Comparison of ENCODE assay signal across 33 cellular contexts in genomic region chr7:143484059-143484458, GRCh38. TPM values are rescaled to one million over a fixed set of nuclear protein-coding genes. Genes with fewer than 3 reads are reported as not detected.
DNase-seq lines count a peak whose midpoint lies in the region; ATAC-seq and TF ChIP-seq lines count a peak whose summit lies in the region.
"Had no signal": no experiment of that assay in that cellular context is flagged by ENCODE, and none has a peak within 500 bp of the region (broad histone marks: within the 10 kb centered on the region; RNA-seq: fewer than 3 reads in every experiment).

No MANE protein-coding gene starts in this region.

- peak overlapping the region; percentile 1 for H3K27ac Mint-ChIP-seq in chondrocyte (ENCODE audit: unreplicated experiment)
- H3K27ac Mint-ChIP-seq in activated CD8-positive, alpha-beta T cell treated with anti-CD3 and anti-CD28 coated beads for 36 hours: no peak overlapping the region
- H3K27ac Mint-ChIP-seq: activated naive CD8-positive, alpha-beta T cell treated with anti-CD3 and anti-CD28 coated beads, Interleukin-2, amount 10 ng/mL, durations not matched to agents 7 days and 5 days; naive B cell; stimulated activated naive CD8-positive, alpha-beta T cell treated with anti-CD3 and anti-CD28 coated beads, Interleukin-15, amount 100 ng/mL, for 72 hours had no signal

- peaks cover 22% of the 10 kb centered on the region for H3K4me1 Mint-ChIP-seq in chondrocyte (ENCODE audit: low read depth)
- peaks cover 9% of the 10 kb centered on the region for H3K4me1 Mint-ChIP-seq in activated CD8-positive, alpha-beta T cell treated with anti-CD3 and anti-CD28 coated beads for 36 hours (ENCODE audit: low read depth)
- H3K4me1 Mint-ChIP-seq: naive B cell had no signal

- H3K27ac ChIP-seq in left lung (peak overlapping the region; percentile 14 to 69), gastrocnemius medialis (peak overlapping the region; percentile 4 to 45 (median 32))
- H3K27ac ChIP-seq: BLaER1, transverse colon had no signal

- H3K27me3 ChIP-seq in left lung (no peaks in the 10 kb centered on the region), gastrocnemius medialis (no peaks in the 10 kb centered on the region)
- H3K27me3 ChIP-seq: BLaER1, transverse colon had no signal

- H3K4me3 ChIP-seq in left lung (no peak overlapping the region), gastrocnemius medialis (no peak overlapping the region)
- H3K4me3 ChIP-seq: BLaER1, skin epidermis, transverse colon had no signal

- DNase-seq in EH (ENCODE audit: low read depth) (peak; percentile 46), chondrocyte (ENCODE audit: low spot score) (no peak), left lung (no peak), gastrocnemius medialis (no peak), GM10248 (ENCODE audit: extremely low spot score) (no peak)
- DNase-seq in activated CD8-positive, alpha-beta T cell treated with anti-CD3 and anti-CD28 coated beads for 36 hours: no peak
- DNase-seq: ACHN; activated CD4-positive, alpha-beta T cell treated with anti-CD3 and anti-CD28 coated beads for 1 hour; activated effector memory CD4-positive, alpha-beta T cell treated with anti-CD3 and anti-CD28 coated beads, Interleukin-2, amount 50 U/mL, for 16 hours; activated naive CD8-positive, alpha-beta T cell treated with anti-CD3 and anti-CD28 coated beads, Interleukin-2, amount 10 ng/mL, durations not matched to agents 7 days and 5 days; activated T-cell treated with anti-CD3 and anti-CD28 coated beads for 4 hours; cerebellar nuclear complex; COR-L47; GDM1; HCEC 1CT; KG1; mesendoderm; naive B cell; NCI-H1436; NCI-H2107; NCI-H446 treated with DMSO at 0.1 percent for 48 hours; nucleus accumbens; stimulated activated CD4-positive, alpha-beta T cell treated with anti-CD3 and anti-CD28 coated beads, Interleukin-1b, Interleukin-23, amount 100 ng/mL, for 48 hours; stimulated activated CD8-positive, alpha-beta memory T cell treated with anti-CD3 and anti-CD28 coated beads, Interleukin-4, amount 100 ng/mL, for 48 hours; stimulated activated naive CD8-positive, alpha-beta T cell treated with anti-CD3 and anti-CD28 coated beads, Interleukin-15, amount 100 ng/mL, for 72 hours; T-helper 2 cell; transverse colon had no signal

- intact Hi-C loops in left lung (cut with DNase I): no loop called here
- intact Hi-C loops in gastrocnemius medialis (cut with DNase I; ENCODE audit: low total_unique reads): no loop called here
- intact Hi-C loops in activated CD8-positive, alpha-beta T cell treated with anti-CD3 and anti-CD28 coated beads for 36 hours (cut with micrococcal nuclease): no loop called here

- TF ChIP-seq POLR2A in gastrocnemius medialis (IDR thresholded peaks at IDR 0.05): no peak

- H3K4me3 Mint-ChIP-seq in chondrocyte (ENCODE audit: unreplicated experiment): no peak overlapping the region
- H3K4me3 Mint-ChIP-seq in activated CD8-positive, alpha-beta T cell treated with anti-CD3 and anti-CD28 coated beads for 36 hours: no peak overlapping the region
- H3K4me3 Mint-ChIP-seq: activated naive CD8-positive, alpha-beta T cell treated with anti-CD3 and anti-CD28 coated beads, Interleukin-2, amount 10 ng/mL, durations not matched to agents 7 days and 5 days; naive B cell; stimulated activated naive CD8-positive, alpha-beta T cell treated with anti-CD3 and anti-CD28 coated beads, Interleukin-15, amount 100 ng/mL, for 72 hours had no signal

- TF ChIP-seq CTCF in chondrocyte (IDR thresholded peaks at IDR 0.05) (no peak), left lung (IDR thresholded peaks at IDR 0.05) (no peak), gastrocnemius medialis (IDR thresholded peaks at IDR 0.05 in 4 of 5, conservative IDR thresholded peaks at IDR 0.05 in 1 of 5) (no peak), GM10248 (IDR thresholded peaks at IDR 0.05; ENCODE audit: control extremely low read depth, extremely low read depth, low read depth, missing control alignments) (no peak)
- no peak for TF ChIP-seq CTCF in activated CD8-positive, alpha-beta T cell treated with anti-CD3 and anti-CD28 coated beads for 36 hours (IDR thresholded peaks at IDR 0.05)

- in situ Hi-C loops in gastrocnemius medialis (cut with MboI; ENCODE audit: low sequenced_read_pairs in 4 of 4): no loop called here

- H3K9me3 Mint-ChIP-seq in chondrocyte (ENCODE audit: low read depth): no peaks in the 10 kb centered on the region
- H3K9me3 Mint-ChIP-seq in activated CD8-positive, alpha-beta T cell treated with anti-CD3 and anti-CD28 coated beads for 36 hours: no peaks in the 10 kb centered on the region
- H3K9me3 Mint-ChIP-seq: activated naive CD8-positive, alpha-beta T cell treated with anti-CD3 and anti-CD28 coated beads, Interleukin-2, amount 10 ng/mL, durations not matched to agents 7 days and 5 days; stimulated activated naive CD8-positive, alpha-beta T cell treated with anti-CD3 and anti-CD28 coated beads, Interleukin-15, amount 100 ng/mL, for 72 hours had no signal

- H3K36me3 Mint-ChIP-seq in chondrocyte (ENCODE audit: low read depth): no peaks in the 10 kb centered on the region
- no peaks in the 10 kb centered on the region for H3K36me3 Mint-ChIP-seq in activated CD8-positive, alpha-beta T cell treated with anti-CD3 and anti-CD28 coated beads for 36 hours (ENCODE audit: low read depth)
- H3K36me3 Mint-ChIP-seq: activated naive CD8-positive, alpha-beta T cell treated with anti-CD3 and anti-CD28 coated beads, Interleukin-2, amount 10 ng/mL, durations not matched to agents 7 days and 5 days; naive B cell had no signal

- H3K4me1 ChIP-seq in left lung (peaks cover 7 to 34% of the 10 kb centered on the region in 2 donors), gastrocnemius medialis (no peaks in the 10 kb centered on the region)

- POLR2A ChIA-PET in activated CD8-positive, alpha-beta T cell treated with anti-CD3 and anti-CD28 coated beads for 36 hours (lab: Charles Lee): interaction anchor here (0.9 kb wide), 1 partner anchor 39 kb away, joined by 3 read pairs; no protein-coding TSS in a partner anchor
- POLR2A ChIA-PET in GM10248 (lab: Yijun Ruan, JAX): no interaction called here

- ATAC-seq in left lung (no peak), gastrocnemius medialis (peak in 1 of 2 donors; percentile 22), HG03135 (IDR thresholded peaks at IDR 0.05; ENCODE audit: unreplicated experiment) (no peak), GM19324 (IDR thresholded peaks at IDR 0.05; ENCODE audit: low FRiP score, unreplicated experiment) (no peak)
- ATAC-seq in activated CD8-positive, alpha-beta T cell treated with anti-CD3 and anti-CD28 coated beads for 36 hours: no peak
- ATAC-seq: stimulated activated naive CD8-positive, alpha-beta T cell treated with anti-CD3 and anti-CD28 coated beads, Interleukin-15, amount 100 ng/mL, for 72 hours had no signal

- H3K9me3 ChIP-seq in left lung (no peaks in the 10 kb centered on the region), gastrocnemius medialis (no peaks in the 10 kb centered on the region)
- H3K9me3 ChIP-seq: BLaER1, transverse colon had no signal

- CTCF ChIA-PET in activated CD8-positive, alpha-beta T cell treated with anti-CD3 and anti-CD28 coated beads for 36 hours (lab: Charles Lee): no interaction called here
- CTCF ChIA-PET in GM10248 (lab: Yijun Ruan, JAX): no interaction called here

- H3K27me3 Mint-ChIP-seq in chondrocyte (ENCODE audit: low read depth): peaks cover 8% of the 10 kb centered on the region
- H3K27me3 Mint-ChIP-seq in activated CD8-positive, alpha-beta T cell treated with anti-CD3 and anti-CD28 coated beads for 36 hours: no peaks in the 10 kb centered on the region
- H3K27me3 Mint-ChIP-seq: activated naive CD8-positive, alpha-beta T cell treated with anti-CD3 and anti-CD28 coated beads, Interleukin-2, amount 10 ng/mL, durations not matched to agents 7 days and 5 days; naive B cell; stimulated activated naive CD8-positive, alpha-beta T cell treated with anti-CD3 and anti-CD28 coated beads, Interleukin-15, amount 100 ng/mL, for 72 hours had no signal

- H3K36me3 ChIP-seq in left lung (no peaks in the 10 kb centered on the region), gastrocnemius medialis (no peaks in the 10 kb centered on the region)
- H3K36me3 ChIP-seq: BLaER1, transverse colon had no signal

RNA-seq across cellular contexts. Expression of gene TAS2R41, which starts 6.4 kb away (rescaled TPM):
- not detected in 3 replicates for total RNA-seq in chondrocyte
- not detected for total RNA-seq in left lung
- not detected for total RNA-seq in gastrocnemius medialis
- total RNA-seq in activated CD8-positive, alpha-beta T cell treated with anti-CD3 and anti-CD28 coated beads for 36 hours: not detected
- total RNA-seq: activated naive CD8-positive, alpha-beta T cell treated with anti-CD3 and anti-CD28 coated beads, Interleukin-2, amount 10 ng/mL, durations not matched to agents 7 days and 5 days; astrocyte; frontal cortex; transverse colon had no signal

RNA-seq across cellular contexts. Expression of gene TAS2R60, which starts 40.8 kb away (rescaled TPM):
- total RNA-seq in chondrocyte (not detected in 3 replicates), left lung (not detected), gastrocnemius medialis (not detected)
- total RNA-seq in activated CD8-positive, alpha-beta T cell treated with anti-CD3 and anti-CD28 coated beads for 36 hours: not detected
- total RNA-seq: astrocyte, frontal cortex, transverse colon had no signal
